Comparison of ENCODE assay signal across 1 cellular context in the genomic region with DNA sequence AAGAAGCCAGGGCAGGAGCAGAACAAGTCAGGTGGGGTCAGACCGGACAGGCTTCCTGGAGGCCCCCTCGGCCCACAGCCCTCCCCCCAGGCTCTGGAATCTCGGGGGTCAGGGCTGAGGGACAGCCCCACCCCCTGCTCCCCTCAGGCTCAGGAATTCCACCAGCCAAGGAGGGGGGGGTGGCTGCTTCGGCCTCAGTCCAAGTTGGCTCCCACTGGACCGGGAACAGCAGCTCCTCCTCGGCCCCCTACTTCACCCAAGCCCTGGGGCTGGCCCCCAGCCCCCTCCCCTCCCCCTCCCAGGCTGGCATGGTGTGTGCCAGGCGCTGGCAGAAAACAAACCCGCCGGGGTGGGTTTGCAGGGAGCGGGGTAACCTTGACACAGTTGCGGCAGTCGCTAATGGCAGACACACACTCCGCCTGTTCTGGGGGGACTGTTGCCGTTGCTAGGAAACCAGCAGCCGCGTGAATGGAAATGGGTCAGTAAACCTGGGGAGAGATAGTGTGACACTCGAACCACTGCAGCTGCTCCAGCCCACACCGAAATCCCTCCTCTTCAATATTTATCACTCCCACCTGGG.
TF ChIP-seq lines count a peak whose summit lies in the region.

No MANE protein-coding gene starts in this region.

TF ChIP-seq in HepG2, 621 proteins besides CTCF, POLR2A, EP300 and RAD21 (continued from another document):
- TF ChIP-seq, protein P1, sequence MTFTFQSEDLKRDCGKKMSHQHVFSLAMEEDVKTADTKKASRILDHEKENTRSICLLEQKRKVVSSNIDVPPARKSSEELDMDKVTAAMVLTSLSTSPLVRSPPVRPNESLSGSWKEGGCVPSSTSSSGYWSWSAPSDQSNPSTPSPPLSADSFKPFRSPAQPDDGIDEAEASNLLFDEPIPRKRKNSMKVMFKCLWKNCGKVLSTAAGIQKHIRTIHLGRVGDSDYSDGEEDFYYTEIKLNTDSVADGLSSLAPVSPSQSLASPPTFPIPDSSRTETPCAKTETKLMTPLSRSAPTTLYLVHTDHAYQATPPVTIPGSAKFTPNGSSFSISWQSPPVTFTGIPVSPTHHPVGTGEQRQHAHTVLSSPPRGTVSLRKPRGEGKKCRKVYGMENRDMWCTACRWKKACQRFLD (CRISPR knock-in tag; IDR thresholded peaks at IDR 0.05; ENCODE audit: borderline replicate concordance): no peak
- TF ChIP-seq TEAD3 (CRISPR knock-in tag; optimal IDR thresholded peaks at IDR 0.05; ENCODE audit: borderline replicate concordance) (peak; percentile 20), RFX3 (CRISPR knock-in tag; IDR thresholded peaks at IDR 0.05) (peak; percentile 36; the same call in 1 of the 2 replicates), MIER3 (CRISPR knock-in tag; IDR thresholded peaks at IDR 0.05; ENCODE audit: borderline replicate concordance) (no peak), SOX13 (IDR thresholded peaks at IDR 0.05) (no peak), SOX13 (CRISPR knock-in tag; conservative IDR thresholded peaks at IDR 0.05 in 1 of 2, IDR thresholded peaks at IDR 0.05 in 1 of 2) (0 out of 4 replicates have a peak, but pooled peaks of 1 of the 2 experiments have one; percentile 7)
- TF ChIP-seq, protein P2, sequence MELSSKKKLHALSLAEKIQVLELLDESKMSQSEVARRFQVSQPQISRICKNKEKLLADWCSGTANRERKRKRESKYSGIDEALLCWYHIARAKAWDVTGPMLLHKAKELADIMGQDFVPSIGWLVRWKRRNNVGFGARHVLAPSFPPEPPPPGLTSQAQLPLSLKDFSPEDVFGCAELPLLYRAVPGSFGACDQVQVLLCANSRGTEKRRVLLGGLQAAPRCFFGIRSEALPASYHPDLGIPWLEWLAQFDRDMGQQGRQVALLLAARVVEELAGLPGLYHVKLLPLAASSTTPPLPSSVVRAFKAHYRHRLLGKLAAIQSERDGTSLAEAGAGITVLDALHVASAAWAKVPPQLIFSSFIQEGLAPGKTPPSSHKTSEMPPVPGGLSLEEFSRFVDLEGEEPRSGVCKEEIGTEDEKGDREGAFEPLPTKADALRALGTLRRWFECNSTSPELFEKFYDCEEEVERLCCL (CRISPR knock-in tag; IDR thresholded peaks at IDR 0.05; ENCODE audit: borderline replicate concordance): no peak
